20 cellular contexts compared by ENCODE assay signal in genomic region chr12:124964251-124964650, GRCh38.
"Had no signal": no experiment of that assay in that cellular context is flagged by ENCODE, and none has a peak within 500 bp of the region (broad histone marks: within the 10 kb centered on the region; RNA-seq: fewer than 3 reads in every experiment).

No MANE protein-coding gene starts in this region.

- H3K27me3 ChIP-seq: SJCRH30 had no signal

- H3K9ac ChIP-seq: KMS-11 had no signal

- ATAC-seq: K562, PC-3, SK-N-SH treated with all-trans-retinoic acid at 6 μM for 48 hours had no signal

- H3K4me3 Mint-ChIP-seq: IgD-negative memory B cell had no signal

- H3K27me3 Mint-ChIP-seq: IgD-negative memory B cell had no signal

- H3K4me2 ChIP-seq: KMS-11 had no signal

- H3K4me3 ChIP-seq: K562, SJCRH30 had no signal

- H3K9me3 ChIP-seq: SJCRH30 had no signal

- DNase-seq: Kasumi-1, MM.1S, NCI-H1092 treated with DMSO at 0.1 percent for 48 hours, NCI-H1436, NCI-H187, NCI-H2029, NCI-H2081 treated with DMSO at 0.1 percent for 48 hours, NCI-H2171, NCI-H226, NCI-H446, NCI-H510A, NCI-H526 treated with DMSO at 0.1 percent for 48 hours, NCI-H774, PC-3, SHP77 treated with DMSO at 0.1 percent for 48 hours, SJCRH30 had no signal

- H3K4me1 ChIP-seq: SJCRH30 had no signal

- H3K9me3 Mint-ChIP-seq: IgD-negative memory B cell had no signal

- H3K4me1 Mint-ChIP-seq: IgD-negative memory B cell had no signal

- H3K27ac ChIP-seq: KMS-11, SJCRH30 had no signal
